In genomic region chr22:20392983-20393704, GRCh38 we compare ENCODE assay signal across 8 cellular contexts. TPM values are rescaled to one million over a fixed set of nuclear protein-coding genes. Genes with fewer than 3 reads are reported as not detected.
DNase-seq lines count a peak whose midpoint lies in the region; ATAC-seq and TF ChIP-seq lines count a peak whose summit lies in the region.

No MANE protein-coding gene starts in this region.

- peaks cover 6% of the 10 kb centered on the region for H3K9me3 Mint-ChIP-seq in WTC11

- H3K4me1 Mint-ChIP-seq in WTC11, result peaks cover 32% of the 10 kb centered on the region

- H3K4me3 ChIP-seq in H7 (ENCODE audit: insufficient read depth, low read depth, low read length) (peak overlapping the region; percentile 95), skeletal muscle tissue (ENCODE audit: low read length in 3 of 3) (peak overlapping the region; percentile 86 to 94 (median 91))

- DNase-seq in H7 (no peak), WTC11 (ENCODE audit: low spot score) (no peak), left ventricle myocardium superior (no peak), NCI-H2107 (lab: John Stamatoyannopoulos, UW) (no peak), AML-193 (lab: John Stamatoyannopoulos, UW) (no peak), activated gamma-delta T cell (lab: John Stamatoyannopoulos, UW) (no peak)

- H3K36me3 Mint-ChIP-seq in WTC11, result peaks cover 17% of the 10 kb centered on the region

- peak overlapping the region; percentile 87 for H3K4me3 Mint-ChIP-seq in WTC11

- H3K36me3 ChIP-seq in H7 (replicated peaks; ENCODE audit: control insufficient read depth, insufficient read depth, low read length), result no peaks in the 10 kb centered on the region
- no peaks in the 10 kb centered on the region for H3K36me3 ChIP-seq in skeletal muscle tissue (ENCODE audit: control insufficient read depth in 3 of 3, insufficient read depth in 3 of 3, low read length in 3 of 3)

- H3K27me3 Mint-ChIP-seq in WTC11 (ENCODE audit: low read depth), result no peaks in the 10 kb centered on the region; the same call in none of the 2 replicates

- no peak overlapping the region for H3K27ac Mint-ChIP-seq in WTC11

- intact Hi-C loops in left ventricle myocardium superior (cut with micrococcal nuclease), result no loop called here

- peaks cover 15 to 22% (median 17%) of the 10 kb centered on the region in 3 donors for H3K4me1 ChIP-seq in skeletal muscle tissue (ENCODE audit: control insufficient read depth in 3 of 3, insufficient read depth in 3 of 3, low read length in 3 of 3)

- H3K27me3 ChIP-seq in H7 (ENCODE audit: control insufficient read depth, insufficient read depth, low read length) (no peaks in the 10 kb centered on the region), skeletal muscle tissue (ENCODE audit: control insufficient read depth in 3 of 3, insufficient read depth in 3 of 3, low read length in 3 of 3) (no peaks in the 10 kb centered on the region)

- peak overlapping the region; percentile 82 to 88 (median 83) for H3K9ac ChIP-seq in skeletal muscle tissue (ENCODE audit: low read depth in 1 of 3, low read length in 3 of 3)

- CTCF ChIA-PET in WTC11 (lab: Charles Lee), result interaction anchor here (0.6 to 4.5 kb wide), 8 partner anchors 11 to 213 kb away, joined by 3 to 30 read pairs (median 4); partner anchors contain the start of gene DGCR6L

- H3K27ac ChIP-seq in skeletal muscle tissue (ENCODE audit: low read depth, low read length), result peak overlapping the region; percentile 21

- ATAC-seq in WTC11 (no peak), left ventricle myocardium superior (peak; percentile 3), HG03280 (IDR thresholded peaks at IDR 0.05; ENCODE audit: unreplicated experiment) (no peak)

- no peaks in the 10 kb centered on the region for H3K9me3 ChIP-seq in skeletal muscle tissue (ENCODE audit: control insufficient read depth in 3 of 3, low read length in 3 of 3)

- POLR2A ChIA-PET in WTC11 (lab: Charles Lee), result interaction anchor here (0.6 kb wide), 1 partner anchor 64 kb away, joined by 5 read pairs; no protein-coding TSS in a partner anchor

- TF ChIP-seq CTCF in WTC11 (IDR thresholded peaks at IDR 0.05), result no peak

TF ChIP-seq in WTC11, 78 proteins besides CTCF, POLR2A, EP300 and RAD21 (continues in another document):
- TF ChIP-seq AR (CRISPR knock-in tag; IDR thresholded peaks at IDR 0.05) (no peak), STAT6 (CRISPR knock-in tag; conservative IDR thresholded peaks at IDR 0.05; ENCODE audit: low read depth) (no peak), ZNF425 (CRISPR knock-in tag; conservative IDR thresholded peaks at IDR 0.05) (no peak), TEAD1 (CRISPR knock-in tag; IDR thresholded peaks at IDR 0.05) (no peak), ZNF416 (CRISPR knock-in tag; IDR thresholded peaks at IDR 0.05) (no peak), PREB (CRISPR knock-in tag; IDR thresholded peaks at IDR 0.05; ENCODE audit: borderline replicate concordance) (no peak), GTF2I (CRISPR knock-in tag; conservative IDR thresholded peaks at IDR 0.05) (no peak), E2F4 (CRISPR knock-in tag; IDR thresholded peaks at IDR 0.05; ENCODE audit: borderline replicate concordance, low read depth) (no peak), ZNF138 (CRISPR knock-in tag; conservative IDR thresholded peaks at IDR 0.05) (no peak)

RNA-seq across cellular contexts. Expression of gene ZNF74, which starts 0.8 kb away (rescaled TPM):
- total RNA-seq in H7 (2014; rRNA removed; shearing (Covaris generic)), result 67.5 and 69.6 TPM in 2 replicates
- total RNA-seq in WTC11 (2021) (56.5 to 62.8 TPM (median 61.7 TPM) in 3 replicates), left ventricle myocardium superior (4.9 TPM), skeletal muscle tissue (9.9 TPM)

RNA-seq across cellular contexts. Expression of gene SCARF2, which starts 44.5 kb away (rescaled TPM):
- total RNA-seq in H7 (2014; rRNA removed; shearing (Covaris generic)), result 11.5 and 15.0 TPM in 2 replicates
- total RNA-seq in WTC11 (2021) (17.4 to 26.3 TPM (median 17.5 TPM) in 3 replicates), left ventricle myocardium superior (2.7 TPM), skeletal muscle tissue (7.8 TPM)
